In the genomic region with DNA sequence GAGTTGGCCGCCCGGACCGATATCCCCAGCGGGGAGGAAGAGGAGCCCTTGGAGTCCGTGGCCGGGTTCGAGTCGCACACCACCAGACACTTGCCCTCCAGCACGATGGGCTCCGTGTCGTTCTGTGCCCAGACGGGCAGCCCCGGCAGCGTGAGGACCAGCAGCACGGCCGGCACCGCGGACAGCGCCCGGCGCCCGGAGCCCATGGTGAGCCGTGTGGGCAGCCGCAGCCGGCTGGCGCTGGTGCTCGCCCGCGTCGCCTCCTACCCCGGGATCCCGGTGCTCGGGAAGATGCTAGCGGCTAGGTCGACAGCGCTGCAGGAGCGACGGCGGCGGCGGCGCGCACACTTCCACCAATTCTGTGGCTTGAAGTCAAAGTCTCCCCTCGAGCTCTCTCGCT, we compare ENCODE assay signal across 18 cellular contexts. TPM values are rescaled to one million over a fixed set of nuclear protein-coding genes. Genes with fewer than 3 reads are reported as not detected.
A peak's percentile ranks its signal among the peaks of the same experiment; 100 is the strongest.
DNase-seq lines count a peak whose midpoint lies in the region; TF ChIP-seq lines count a peak whose summit lies in the region.
"Had no signal": no experiment of that assay in that cellular context is flagged by ENCODE, and none has a peak within 500 bp of the region (broad histone marks: within the 10 kb centered on the region; RNA-seq: fewer than 3 reads in every experiment).

No MANE protein-coding gene starts in this region.

- H3K27me3 Mint-ChIP-seq in neural progenitor cell (ENCODE audit: insufficient read depth, low read depth) (peaks cover 21% of the 10 kb centered on the region), progenitor cell of endocrine pancreas (no peaks in the 10 kb centered on the region)

- H3K36me3 ChIP-seq in MG63 (no peaks in the 10 kb centered on the region), iPS-15b (ENCODE audit: control insufficient read depth, insufficient read depth, low read length) (no peaks in the 10 kb centered on the region), neural progenitor cell (no peaks in the 10 kb centered on the region), brain microvascular endothelial cell (replicated peaks) (no peaks in the 10 kb centered on the region), tibial nerve (no peaks in the 10 kb centered on the region), SJCRH30 (no peaks in the 10 kb centered on the region)

- H3K9ac ChIP-seq in iPS-15b (ENCODE audit: low read depth, low read length) (no peak overlapping the region), neural progenitor cell (no peak overlapping the region)

- H3K9me3 Mint-ChIP-seq in neural progenitor cell (peaks cover 11% of the 10 kb centered on the region), progenitor cell of endocrine pancreas (ENCODE audit: low read depth) (peaks cover 37% of the 10 kb centered on the region)

- H3K27me3 ChIP-seq in MG63 (peaks cover 43% of the 10 kb centered on the region), iPS-15b (ENCODE audit: control insufficient read depth, insufficient read depth, low read length) (peaks cover 70% of the 10 kb centered on the region), neural progenitor cell (peaks cover 71% of the 10 kb centered on the region), brain microvascular endothelial cell (replicated peaks) (peaks cover 6% of the 10 kb centered on the region), tibial nerve (peaks cover 0 to 42% of the 10 kb centered on the region in 2 donors), SJCRH30 (no peaks in the 10 kb centered on the region; the same call in 1 of the 2 replicates)

- H3K4me1 ChIP-seq in iPS-15b (ENCODE audit: control insufficient read depth, insufficient read depth, low read length) (no peaks in the 10 kb centered on the region), neural progenitor cell (no peaks in the 10 kb centered on the region), tibial nerve (peaks cover 0 to 30% (median 3%) of the 10 kb centered on the region in 4 donors), SJCRH30 (peaks cover 3% of the 10 kb centered on the region; the same call in 1 of the 2 replicates)

- H3K4me3 Mint-ChIP-seq in neural progenitor cell: no peak overlapping the region
- no peak overlapping the region for H3K4me3 Mint-ChIP-seq in progenitor cell of endocrine pancreas (ENCODE audit: low read depth)
- H3K4me3 Mint-ChIP-seq: T-helper 2 cell treated with Interferon-gamma antibody and Interleukin-4, amounts not matched to agents 5 μg/mL and 100 μg/mL, for 36 hours had no signal

- H3K9me3 ChIP-seq in MG63: no peaks in the 10 kb centered on the region
- H3K9me3 ChIP-seq in iPS-15b (ENCODE audit: control insufficient read depth, insufficient read depth, low read length): peaks cover 4% of the 10 kb centered on the region
- H3K9me3 ChIP-seq in neural progenitor cell (ENCODE audit: low read depth): no peaks in the 10 kb centered on the region
- H3K9me3 ChIP-seq in tibial nerve: no peaks in the 10 kb centered on the region
- H3K9me3 ChIP-seq in SJCRH30 (replicated peaks): no peaks in the 10 kb centered on the region

- H3F3A ChIP-seq in neural progenitor cell (ENCODE audit: low read depth): no peaks in the 10 kb centered on the region

- TF ChIP-seq CTCF in neural progenitor cell (IDR thresholded peaks at IDR 0.05) (no peak), progenitor cell of endocrine pancreas (IDR thresholded peaks at IDR 0.05; ENCODE audit: unreplicated experiment) (no peak), brain microvascular endothelial cell (IDR thresholded peaks at IDR 0.05; ENCODE audit: low read depth, low read length, missing control alignments) (no peak), tibial nerve (IDR thresholded peaks at IDR 0.05) (no peak)

- H3K36me3 Mint-ChIP-seq in neural progenitor cell (no peaks in the 10 kb centered on the region), progenitor cell of endocrine pancreas (ENCODE audit: insufficient read depth) (peaks cover 3% of the 10 kb centered on the region)

- no peak for TF ChIP-seq POLR2A in tibial nerve (IDR thresholded peaks at IDR 0.05)

- in situ Hi-C loops in brain microvascular endothelial cell (cut with HindIII; ENCODE audit: low pct_ligation_motif_present, low sequenced_read_pairs): no loop called here

- no peaks in the 10 kb centered on the region for H4K20me1 ChIP-seq in neural progenitor cell (ENCODE audit: low read depth)

- no peak overlapping the region for H3K4me2 ChIP-seq in neural progenitor cell

- H3K27ac Mint-ChIP-seq in neural progenitor cell (no peak overlapping the region), progenitor cell of endocrine pancreas (no peak overlapping the region)
- H3K27ac Mint-ChIP-seq: T-helper 2 cell treated with Interferon-gamma antibody and Interleukin-4, amounts not matched to agents 5 μg/mL and 100 μg/mL, for 36 hours had no signal

- H3K79me2 ChIP-seq in neural progenitor cell (ENCODE audit: low read depth): no peaks in the 10 kb centered on the region

- TF ChIP-seq EP300 in tibial nerve (IDR thresholded peaks at IDR 0.05): no peak

- no peaks in the 10 kb centered on the region for H3K4me1 Mint-ChIP-seq in neural progenitor cell
- no peaks in the 10 kb centered on the region for H3K4me1 Mint-ChIP-seq in progenitor cell of endocrine pancreas (ENCODE audit: low read depth)

- H3K27ac ChIP-seq in neural progenitor cell: no peak overlapping the region
- no peak overlapping the region for H3K27ac ChIP-seq in brain microvascular endothelial cell
- H3K27ac ChIP-seq in tibial nerve: no peak overlapping the region
- no peak overlapping the region for H3K27ac ChIP-seq in SJCRH30
- H3K27ac ChIP-seq: skin epidermis had no signal

- no peak overlapping the region for H2AFZ ChIP-seq in neural progenitor cell (replicated peaks)

- H3K4me3 ChIP-seq in MG63 (no peak overlapping the region), iPS-15b (ENCODE audit: low read depth, low read length) (peak overlapping the region; percentile 30), neural progenitor cell (no peak overlapping the region), brain microvascular endothelial cell (ENCODE audit: low read depth, low read length) (no peak overlapping the region), tibial nerve (peak overlapping the region in 2 of 4 donors; percentile 15 to 37), SJCRH30 (no peak overlapping the region)
- H3K4me3 ChIP-seq: skin epidermis had no signal

- DNase-seq in AG20443 (ENCODE audit: low spot score): peak; percentile 28
- DNase-seq in MG63: peak; percentile 45
- DNase-seq in neural progenitor cell (ENCODE audit: low spot score): peak; percentile 63
- DNase-seq in progenitor cell of endocrine pancreas (ENCODE audit: low spot score, unreplicated experiment): no peak
- DNase-seq in brain microvascular endothelial cell: no peak
- DNase-seq in tibial nerve (ENCODE audit: low spot score in 2 of 2): no peak
- no peak for DNase-seq in SJCRH30
- DNase-seq: activated CD4-positive, alpha-beta T cell treated with anti-CD3 and anti-CD28 coated beads for 1 hour; activated naive CD4-positive, alpha-beta T cell treated with Interleukin-2 at 50 U/mL for 16 hours; hippocampal formation; NCI-H1092 treated with DMSO at 0.1 percent for 48 hours; NCI-H2171; SHP77 had no signal

- WGBS in tibial nerve, 2 donors: 0 to 1% methylated on average over 11 to 22 of the region's 45 CpGs

RNA-seq across cellular contexts. Expression of a gene that starts 1.4 kb away (rescaled TPM):
- total RNA-seq in MG63 (2014; rRNA removed; shearing (Covaris generic); ENCODE audit: low replicate concordance): not detected in 2 replicates
- total RNA-seq in neural progenitor cell (ENCODE audit: low replicate concordance) (not detected in 2 replicates), progenitor cell of endocrine pancreas (not detected in 2 replicates), tibial nerve (1 to 10 TPM in 3 of 4 donors, under 1 TPM in 1; 0.90 to 6.1 (median 2.0) TPM)
- total RNA-seq in SJCRH30 (2014; rRNA removed; shearing (Covaris generic)): not detected in 2 replicates
- total RNA-seq: dermis microvascular lymphatic vessel endothelial cell, fibroblast of lung had no signal

Comparison
In these comparisons a context has a peak if more than half of its experiments do, and no peak if none do; other contexts are left out.
1. DNase-seq: peak in AG20443 (single experiment), MG63 (single experiment) and neural progenitor cell (single experiment); none in progenitor cell of endocrine pancreas (single experiment), brain microvascular endothelial cell (single experiment), tibial nerve (0 of 2) and SJCRH30 (0 of 2).